In genomic region chr1:45339694-45340558, GRCh38 we compare ENCODE assay signal across 1 cellular context.
TF ChIP-seq lines count a peak whose summit lies in the region.

Gene MUTYH, minus strand, starts transcription at chr1:45340440. Its CDS starts 5,935 bp downstream, at chr1:45334505.
Gene TOE1, plus strand, starts transcription at chr1:45340170. Its CDS starts 83 bp downstream, at chr1:45340253.

TF ChIP-seq in HepG2, 621 proteins besides CTCF, POLR2A, EP300 and RAD21 (continued from another document):
- TF ChIP-seq RNF219 (CRISPR knock-in tag; IDR thresholded peaks at IDR 0.05) = no peak
- no peak; the same call in none of the 2 replicates for TF ChIP-seq SPEN (CRISPR knock-in tag; IDR thresholded peaks at IDR 0.05; ENCODE audit: low read depth)
